Comparison of ENCODE assay signal across 15 cellular contexts in genomic region chr13:51761638-51762350, GRCh38. TPM values are rescaled to one million over a fixed set of nuclear protein-coding genes. Genes with fewer than 3 reads are reported as not detected.
DNase-seq lines count a peak whose midpoint lies in the region; TF ChIP-seq lines count a peak whose summit lies in the region.
"Had no signal": no experiment of that assay in that cellular context is flagged by ENCODE, and none has a peak within 500 bp of the region (broad histone marks: within the 10 kb centered on the region; RNA-seq: fewer than 3 reads in every experiment).

No MANE protein-coding gene starts in this region.

- H3K36me3 ChIP-seq in CD4-positive, alpha-beta memory T cell (ENCODE audit: insufficient read depth, low read length), result peaks cover 10% of the 10 kb centered on the region
- H3K36me3 ChIP-seq in stomach, result peaks cover 10 to 61% (median 58%) of the 10 kb centered on the region in 4 donors
- peaks cover 5% of the 10 kb centered on the region; the same call in 1 of the 2 replicates for H3K36me3 ChIP-seq in PC-9 (ENCODE audit: low read depth)

- DNase-seq in CD4-positive, alpha-beta memory T cell, result no peak
- DNase-seq in HFFc6 (peak; percentile 22), fibroblast of mammary gland (ENCODE audit: low read depth) (peak; percentile 55), nephron progenitor cell (no peak), stomach (no peak), GM10266 (ENCODE audit: extremely low spot score) (no peak), PC-9 (no peak), GF-D8 (lab: John Stamatoyannopoulos, UW) (no peak)
- DNase-seq: activated CD4-positive, alpha-beta T cell treated with anti-CD3 and anti-CD28 coated beads, Interleukin-2, amount 50 U/mL, for 1 hour; activated T-cell treated with anti-CD3 and anti-CD28 coated beads, Interleukin-2, amount 50 U/mL, for 72 hours; BE2C; DMS 273 treated with DMSO at 0.1 percent for 48 hours; NCI-H1694 treated with DMSO at 0.1 percent for 48 hours; sigmoid colon; stimulated activated CD4-positive, alpha-beta T cell treated with anti-CD3 and anti-CD28 coated beads, Interleukin-1b, Interleukin-23, amount 100 ng/mL, for 48 hours had no signal

- H3K4me3 Mint-ChIP-seq in CD4-positive, alpha-beta memory T cell, result no peak overlapping the region
- no peak overlapping the region for H3K4me3 Mint-ChIP-seq in HFFc6
- H3K4me3 Mint-ChIP-seq in nephron progenitor cell, result no peak overlapping the region
- H3K4me3 Mint-ChIP-seq: activated T-cell treated with anti-CD3 and anti-CD28 coated beads, Interleukin-2, amount 50 U/mL, for 72 hours had no signal

- no TSS peak for BruUV-seq in PC-9 (replicated peaks; lab: Mats Ljungman, UMichigan)

- TF ChIP-seq POLR2A in stomach (IDR thresholded peaks at IDR 0.05), result no peak

- H3K4me3 ChIP-seq in CD4-positive, alpha-beta memory T cell (ENCODE audit: low read length in 2 of 2), result no peak overlapping the region
- no peak overlapping the region for H3K4me3 ChIP-seq in fibroblast of mammary gland (ENCODE audit: control insufficient read depth, low read depth, low read length)
- H3K4me3 ChIP-seq in stomach, result no peak overlapping the region
- H3K4me3 ChIP-seq in PC-9, result no peak overlapping the region
- H3K4me3 ChIP-seq: sigmoid colon had no signal

- H3K9me3 Mint-ChIP-seq in CD4-positive, alpha-beta memory T cell, result peaks cover 0 to 2% (median 0%) of the 10 kb centered on the region in 8 donors
- no peaks in the 10 kb centered on the region for H3K9me3 Mint-ChIP-seq in HFFc6
- H3K9me3 Mint-ChIP-seq in nephron progenitor cell, result no peaks in the 10 kb centered on the region
- H3K9me3 Mint-ChIP-seq: activated T-cell treated with anti-CD3 and anti-CD28 coated beads, Interleukin-2, amount 50 U/mL, for 72 hours had no signal

- no peaks in the 10 kb centered on the region for H3F3A ChIP-seq in PC-9 (ENCODE audit: insufficient read depth, low read depth)

- POLR2A ChIA-PET in CD4-positive, alpha-beta memory T cell (lab: Charles Lee; ENCODE audit: partially characterized antibody), result interaction anchor here (1.0 to 1.8 kb wide), 2 partner anchors 41 to 308 kb away, joined by 3 to 7 read pairs; no protein-coding TSS in a partner anchor
- POLR2A ChIA-PET in PC-9 (lab: Charles Lee; ENCODE audit: unreplicated experiment), result no interaction called here

- H3K79me2 ChIP-seq in PC-9 (ENCODE audit: low read depth), result no peaks in the 10 kb centered on the region

- H3K27me3 Mint-ChIP-seq in CD4-positive, alpha-beta memory T cell, result no peaks in the 10 kb centered on the region
- H3K27me3 Mint-ChIP-seq in HFFc6 (ENCODE audit: insufficient read depth) (peaks cover 1% of the 10 kb centered on the region; the same call in 1 of the 2 replicates), nephron progenitor cell (ENCODE audit: low read depth, poor library complexity) (no peaks in the 10 kb centered on the region)

- H3K4me2 ChIP-seq in PC-9, result no peak overlapping the region

- no peaks in the 10 kb centered on the region; the same call in 1 of the 2 replicates for H3K9me2 ChIP-seq in PC-9 (ENCODE audit: insufficient read depth)

- 94 to 97% (median 95%) methylated on average over 14 to 16 of the region's 16 CpGs for WGBS in stomach, 5 donors

- no peaks in the 10 kb centered on the region for H3K27me3 ChIP-seq in CD4-positive, alpha-beta memory T cell (ENCODE audit: insufficient read depth, low read length)
- H3K27me3 ChIP-seq in stomach (no peaks in the 10 kb centered on the region), PC-9 (ENCODE audit: insufficient read depth, low read depth) (no peaks in the 10 kb centered on the region)
- H3K27me3 ChIP-seq: BE2C, sigmoid colon had no signal

- no peaks in the 10 kb centered on the region for H4K20me1 ChIP-seq in PC-9 (ENCODE audit: insufficient read depth)

- no peak for TF ChIP-seq EP300 in stomach (IDR thresholded peaks at IDR 0.05)

- intact Hi-C loops in CD4-positive, alpha-beta memory T cell (cut with micrococcal nuclease), result no loop called here
- intact Hi-C loops in stomach (cut with DNase I; ENCODE audit: low total_unique reads), result no loop called here
- intact Hi-C loops in PC-9 (cut with micrococcal nuclease; ENCODE audit: unreplicated experiment), result no loop called here

- H3K27ac Mint-ChIP-seq in CD4-positive, alpha-beta memory T cell, result peak overlapping the region in 4 of 7 donors; percentile 10 to 73 (median 38)
- H3K27ac Mint-ChIP-seq in HFFc6 (peak overlapping the region; percentile 71), nephron progenitor cell (peak overlapping the region; percentile 70)
- H3K27ac Mint-ChIP-seq: activated T-cell treated with anti-CD3 and anti-CD28 coated beads, Interleukin-2, amount 50 U/mL, for 72 hours had no signal

- TF ChIP-seq CTCF in HFFc6 (IDR thresholded peaks at IDR 0.05) (no peak), fibroblast of mammary gland (conservative IDR thresholded peaks at IDR 0.05; ENCODE audit: control insufficient read depth, insufficient read depth, low read depth, low read length) (no peak), nephron progenitor cell (IDR thresholded peaks at IDR 0.05) (no peak), stomach (IDR thresholded peaks at IDR 0.05) (no peak), GM10266 (IDR thresholded peaks at IDR 0.05; ENCODE audit: control insufficient read depth, insufficient read depth, low read depth, missing control alignments) (no peak), PC-9 (conservative IDR thresholded peaks at IDR 0.05) (no peak)

- H3K4me1 ChIP-seq in CD4-positive, alpha-beta memory T cell (ENCODE audit: insufficient read depth, low read length), result peaks cover 22% of the 10 kb centered on the region
- H3K4me1 ChIP-seq in stomach (peaks cover 13 to 22% (median 16%) of the 10 kb centered on the region in 4 donors), PC-9 (replicated peaks; ENCODE audit: insufficient read depth) (no peaks in the 10 kb centered on the region)

- CTCF ChIA-PET in CD4-positive, alpha-beta memory T cell (lab: Charles Lee; ENCODE audit: partially characterized antibody), result interaction anchor here (1.0 to 1.6 kb wide), 2 partner anchors 36 to 37 kb away, joined by 4 to 5 read pairs; no protein-coding TSS in a partner anchor
- CTCF ChIA-PET in PC-9 (lab: Charles Lee), result no interaction called here

- H3K9me3 ChIP-seq in CD4-positive, alpha-beta memory T cell (ENCODE audit: control insufficient read depth in 1 of 2, low read length in 2 of 2), result no peaks in the 10 kb centered on the region
- H3K9me3 ChIP-seq in stomach (no peaks in the 10 kb centered on the region), PC-9 (ENCODE audit: insufficient read depth, low read depth) (no peaks in the 10 kb centered on the region)
- H3K9me3 ChIP-seq: BE2C, sigmoid colon had no signal

- H2AFZ ChIP-seq in PC-9, result no peak overlapping the region

- no peak overlapping the region for H3K27ac ChIP-seq in CD4-positive, alpha-beta memory T cell (ENCODE audit: low read depth, low read length)
- peak overlapping the region in 1 of 5 donors; percentile 73 for H3K27ac ChIP-seq in stomach
- H3K27ac ChIP-seq in PC-9, result no peak overlapping the region
- H3K27ac ChIP-seq: sigmoid colon had no signal

- H3K4me1 Mint-ChIP-seq in CD4-positive, alpha-beta memory T cell, result peaks cover 15 to 35% (median 24%) of the 10 kb centered on the region in 4 donors
- H3K4me1 Mint-ChIP-seq in HFFc6 (ENCODE audit: low read depth), result peaks cover 83% of the 10 kb centered on the region
- H3K4me1 Mint-ChIP-seq in nephron progenitor cell, result peaks cover 27% of the 10 kb centered on the region

- peaks cover 53 to 58% of the 10 kb centered on the region in 2 donors for H3K36me3 Mint-ChIP-seq in CD4-positive, alpha-beta memory T cell
- H3K36me3 Mint-ChIP-seq in HFFc6 (ENCODE audit: low read depth) (peaks cover 41% of the 10 kb centered on the region), nephron progenitor cell (ENCODE audit: low read depth) (peaks cover 22% of the 10 kb centered on the region)

RNA-seq across cellular contexts. Expression of gene DHRS12, which starts 42.2 kb away (rescaled TPM):
- 10 to 100 TPM; 23.6 to 24.3 TPM for total RNA-seq in CD4-positive, alpha-beta memory T cell
- polyA plus RNA-seq in CD4-positive, alpha-beta memory T cell, result 10 to 100 TPM; 37.1 to 38.9 TPM
- 1 to 10 TPM; 1.9 to 2.7 (median 2.4) TPM for total RNA-seq in HFFc6 (2021; fragmentation: NEBNext Ultra II Directional; extraction: Animal tissue kit (Norgen Biotek cat#: 25700))
- total RNA-seq in stomach (10 to 100 TPM in 2 of 5 donors, 1 to 10 TPM in 2, not detected in 1; 4.2 to 18.1 (median 10.6) TPM), PC-9 (2021) (6.9 and 11.9 TPM in 2 replicates)
- 10 to 100 TPM; 14.1 to 27.2 (median 20.9) TPM for polyA plus RNA-seq in stomach

Comparison
In these comparisons a context has a peak if more than half of its experiments do, and no peak if none do; other contexts are left out.
1. DNase-seq: peak in HFFc6 (single experiment) and fibroblast of mammary gland (single experiment); none in CD4-positive, alpha-beta memory T cell (0 of 5), nephron progenitor cell (single experiment), stomach (single experiment), GM10266 (single experiment), PC-9 (0 of 2) and GF-D8 (single experiment).
2. Peak in every context shown above with its lines, with median percentiles within 50 percentile points of each other: H3K27ac Mint-ChIP-seq.